Comparison of ENCODE assay signal across 9 cellular contexts in the genomic region with DNA sequence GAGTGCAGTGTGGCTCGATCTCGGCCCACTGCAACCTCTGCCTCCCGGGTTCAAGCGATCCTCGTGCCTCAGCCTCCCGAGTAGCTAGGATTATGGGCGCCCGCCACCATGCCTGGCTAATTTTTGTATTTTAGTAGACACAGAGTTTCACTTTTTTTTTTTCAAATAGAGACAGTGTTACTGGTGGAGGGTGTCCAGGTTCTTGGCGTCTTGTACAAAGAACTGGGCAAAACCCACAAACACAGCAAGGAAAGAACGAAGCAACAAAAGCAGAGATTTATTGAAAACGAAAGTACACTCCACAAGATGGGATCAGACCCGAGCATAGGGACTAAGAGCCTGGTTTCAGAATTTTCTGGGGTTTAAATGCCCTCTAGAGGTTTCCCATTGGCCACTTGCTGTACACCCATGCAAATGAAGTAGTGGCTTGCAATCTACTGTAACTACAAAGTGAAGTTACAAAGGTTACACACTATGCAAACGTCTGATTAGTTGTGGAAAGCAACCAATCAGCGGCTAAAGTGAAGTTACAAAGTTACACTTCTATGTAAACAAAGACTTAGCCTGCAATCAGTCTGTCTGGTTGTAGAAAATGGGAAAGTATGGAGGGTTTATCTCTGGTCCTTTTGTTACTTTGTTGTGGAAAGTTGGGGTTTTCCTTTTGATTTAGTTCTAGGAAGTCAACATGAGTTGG.
DNase-seq lines count a peak whose midpoint lies in the region; ATAC-seq, FAIRE-seq and TF ChIP-seq lines count a peak whose summit lies in the region.
"Had no signal": no experiment of that assay in that cellular context is flagged by ENCODE, and none has a peak within 500 bp of the region (broad histone marks: within the 10 kb centered on the region; RNA-seq: fewer than 3 reads in every experiment).

No MANE protein-coding gene starts in this region.

- POLR2A ChIA-PET in CD4-positive, alpha-beta memory T cell (lab: Charles Lee; ENCODE audit: partially characterized antibody), result interaction anchor here (2.8 kb wide), 1 partner anchor 345 kb away, joined by 23 read pairs; no protein-coding TSS in a partner anchor

- no peak overlapping the region for H3K4me3 ChIP-seq in CD4-positive, alpha-beta memory T cell (ENCODE audit: low read length in 2 of 2)
- peak overlapping the region; percentile 28 to 33 for H3K4me3 ChIP-seq in muscle layer of duodenum (ENCODE audit: low read depth in 1 of 2, low read length in 2 of 2)
- H3K4me3 ChIP-seq: body of pancreas, left lung had no signal

- intact Hi-C loops in CD4-positive, alpha-beta memory T cell (cut with micrococcal nuclease), result loop anchor here (10.0 kb wide), 2 partner anchors 71 to 581 kb away; no protein-coding TSS in a partner anchor
- intact Hi-C loops in activated T-helper 1 cell treated with anti-CD3 and anti-CD28 coated beads, Interleukin-12 subunit alpha, Interleukin-12 subunit beta, Interleukin-2, Interleukin-4 antibody, amounts not matched to agents 30 ng/mL and 10 ng/mL and 1 ng/mL, durations not matched to agents 14 hours and 24 hours and 36 hours (cut with micrococcal nuclease), result loop anchor here (2.0 to 10.0 kb wide), 3 partner anchors 105 to 1199 kb away; no protein-coding TSS in a partner anchor

- no peak overlapping the region for H3K27ac ChIP-seq in CD4-positive, alpha-beta memory T cell (ENCODE audit: low read depth, low read length)
- no peak overlapping the region for H3K27ac ChIP-seq in muscle layer of duodenum (ENCODE audit: low read length)

- H3K4me1 Mint-ChIP-seq in CD4-positive, alpha-beta memory T cell, result peaks cover 5 to 28% (median 14%) of the 10 kb centered on the region in 4 donors
- H3K4me1 Mint-ChIP-seq in activated T-helper 1 cell treated with anti-CD3 and anti-CD28 coated beads, Interleukin-12 subunit alpha, Interleukin-12 subunit beta, Interleukin-2, Interleukin-4 antibody, amounts not matched to agents 30 ng/mL and 10 ng/mL and 1 ng/mL, durations not matched to agents 14 hours and 24 hours and 36 hours (ENCODE audit: low read depth), result peaks cover 39% of the 10 kb centered on the region

- peaks cover 0 to 7% of the 10 kb centered on the region in 2 donors for H3K36me3 Mint-ChIP-seq in CD4-positive, alpha-beta memory T cell
- no peaks in the 10 kb centered on the region for H3K36me3 Mint-ChIP-seq in activated T-helper 1 cell treated with anti-CD3 and anti-CD28 coated beads, Interleukin-12 subunit alpha, Interleukin-12 subunit beta, Interleukin-2, Interleukin-4 antibody, amounts not matched to agents 30 ng/mL and 10 ng/mL and 1 ng/mL, durations not matched to agents 14 hours and 24 hours and 36 hours (ENCODE audit: low read depth)

- H3K36me3 ChIP-seq in CD4-positive, alpha-beta memory T cell (ENCODE audit: insufficient read depth, low read length), result no peaks in the 10 kb centered on the region
- H3K36me3 ChIP-seq in muscle layer of duodenum (ENCODE audit: control insufficient read depth in 1 of 2, insufficient read depth in 2 of 2, low read length in 2 of 2), result peaks cover 0 to 5% of the 10 kb centered on the region in 2 donors
- H3K36me3 ChIP-seq: left lung had no signal

- CTCF ChIA-PET in CD4-positive, alpha-beta memory T cell (lab: Charles Lee; ENCODE audit: partially characterized antibody), result interaction anchor here (0.9 kb wide), 1 partner anchor 44 kb away, joined by 4 read pairs; no protein-coding TSS in a partner anchor

- H3K9me3 Mint-ChIP-seq in CD4-positive, alpha-beta memory T cell, result no peaks in the 10 kb centered on the region
- no peaks in the 10 kb centered on the region for H3K9me3 Mint-ChIP-seq in activated T-helper 1 cell treated with anti-CD3 and anti-CD28 coated beads, Interleukin-12 subunit alpha, Interleukin-12 subunit beta, Interleukin-2, Interleukin-4 antibody, amounts not matched to agents 30 ng/mL and 10 ng/mL and 1 ng/mL, durations not matched to agents 14 hours and 24 hours and 36 hours

- no peak for DNase-seq in CD4-positive, alpha-beta memory T cell
- DNase-seq in HT-29 (ENCODE audit: low spot score) (peak; percentile 29), NCI-H146 (lab: John Stamatoyannopoulos, UW) (no peak), GM12891 (ENCODE audit: insufficient read length, low spot score) (no peak)
- no peak for DNase-seq in activated T-helper 1 cell treated with anti-CD3 and anti-CD28 coated beads, Interleukin-12 subunit alpha, Interleukin-12 subunit beta, Interleukin-2, Interleukin-4 antibody, amounts not matched to agents 30 ng/mL and 10 ng/mL and 1 ng/mL, durations not matched to agents 14 hours and 24 hours and 36 hours (ENCODE audit: low spot score)
- DNase-seq: left lung had no signal

- no peaks in the 10 kb centered on the region for H3K9me3 ChIP-seq in CD4-positive, alpha-beta memory T cell (ENCODE audit: control insufficient read depth in 1 of 2, low read length in 2 of 2)
- H3K9me3 ChIP-seq in muscle layer of duodenum (ENCODE audit: control insufficient read depth in 1 of 2, low read length in 2 of 2), result no peaks in the 10 kb centered on the region
- H3K9me3 ChIP-seq: body of pancreas, left lung had no signal

- no peak for ATAC-seq in HG02852 (IDR thresholded peaks at IDR 0.05; ENCODE audit: unreplicated experiment)

- H3K27me3 ChIP-seq in CD4-positive, alpha-beta memory T cell (ENCODE audit: insufficient read depth, low read length), result no peaks in the 10 kb centered on the region
- no peaks in the 10 kb centered on the region for H3K27me3 ChIP-seq in muscle layer of duodenum (ENCODE audit: low read depth, low read length)
- H3K27me3 ChIP-seq: body of pancreas, left lung had no signal

- no peak for FAIRE-seq in GM12891 (lab: Jason Lieb, UNC)

- H3K27ac Mint-ChIP-seq in CD4-positive, alpha-beta memory T cell, result peak overlapping the region in 6 of 7 donors; percentile 46 to 100 (median 100)
- H3K27ac Mint-ChIP-seq in activated T-helper 1 cell treated with anti-CD3 and anti-CD28 coated beads, Interleukin-12 subunit alpha, Interleukin-12 subunit beta, Interleukin-2, Interleukin-4 antibody, amounts not matched to agents 30 ng/mL and 10 ng/mL and 1 ng/mL, durations not matched to agents 14 hours and 24 hours and 36 hours, result peak overlapping the region; percentile 100

- no peak for TF ChIP-seq POLR2A in GM12891 (IDR thresholded peaks at IDR 0.05; ENCODE audit: low read depth, low read length)

- no peaks in the 10 kb centered on the region for H3K27me3 Mint-ChIP-seq in CD4-positive, alpha-beta memory T cell
- H3K27me3 Mint-ChIP-seq in activated T-helper 1 cell treated with anti-CD3 and anti-CD28 coated beads, Interleukin-12 subunit alpha, Interleukin-12 subunit beta, Interleukin-2, Interleukin-4 antibody, amounts not matched to agents 30 ng/mL and 10 ng/mL and 1 ng/mL, durations not matched to agents 14 hours and 24 hours and 36 hours (ENCODE audit: insufficient read depth), result peaks cover 12% of the 10 kb centered on the region

- peaks cover 17% of the 10 kb centered on the region for H3K4me1 ChIP-seq in CD4-positive, alpha-beta memory T cell (ENCODE audit: insufficient read depth, low read length)
- peaks cover 6 to 9% of the 10 kb centered on the region in 2 donors for H3K4me1 ChIP-seq in muscle layer of duodenum (ENCODE audit: control insufficient read depth in 1 of 2, insufficient read depth in 2 of 2, low read length in 2 of 2)

- peak overlapping the region in 7 of 8 donors; percentile 4 to 97 (median 21) for H3K4me3 Mint-ChIP-seq in CD4-positive, alpha-beta memory T cell
- peak overlapping the region; percentile 42 for H3K4me3 Mint-ChIP-seq in activated T-helper 1 cell treated with anti-CD3 and anti-CD28 coated beads, Interleukin-12 subunit alpha, Interleukin-12 subunit beta, Interleukin-2, Interleukin-4 antibody, amounts not matched to agents 30 ng/mL and 10 ng/mL and 1 ng/mL, durations not matched to agents 14 hours and 24 hours and 36 hours

TF ChIP-seq in GM12891, 5 proteins besides CTCF, POLR2A, EP300 and RAD21:
- no peak for TF ChIP-seq SPI1 (IDR thresholded peaks at IDR 0.05; ENCODE audit: low read depth, low read length)
- no peak for TF ChIP-seq POLR2AphosphoS5 (IDR thresholded peaks at IDR 0.05; ENCODE audit: low read depth, low read length)
- TF ChIP-seq TAF1 (IDR thresholded peaks at IDR 0.05; ENCODE audit: low read depth, low read length), result no peak
- no peak for TF ChIP-seq PAX5 (IDR thresholded peaks at IDR 0.05; ENCODE audit: insufficient read depth, low read length, severe bottlenecking)
- no peak for TF ChIP-seq POU2F2 (IDR thresholded peaks at IDR 0.05; ENCODE audit: low read depth, low read length)

Comparison
In these comparisons a context has a peak if more than half of its experiments do, and no peak if none do; other contexts are left out.
1. H3K4me3 ChIP-seq: peak in muscle layer of duodenum (2 of 2); none in CD4-positive, alpha-beta memory T cell (0 of 2).